Comparison of ENCODE assay signal across 13 cellular contexts in genomic region chr11:63909621-63910506, GRCh38. TPM values are rescaled to one million over a fixed set of nuclear protein-coding genes. Genes with fewer than 3 reads are reported as not detected.
DNase-seq lines count a peak whose midpoint lies in the region; ATAC-seq, FAIRE-seq and TF ChIP-seq lines count a peak whose summit lies in the region.
"Had no signal": no experiment of that assay in that cellular context is flagged by ENCODE, and none has a peak within 500 bp of the region (broad histone marks: within the 10 kb centered on the region; RNA-seq: fewer than 3 reads in every experiment).

No MANE protein-coding gene starts in this region.

- no peak for FAIRE-seq in D721Med (lab: Jason Lieb, UNC)

- H3K4me3 ChIP-seq in ectodermal cell (ENCODE audit: insufficient read depth, low read depth, low read length) (no peak overlapping the region), neutrophil (ENCODE audit: low read depth in 1 of 2, low read length in 1 of 2) (no peak overlapping the region)

- no peak for ATAC-seq in HG02981 (IDR thresholded peaks at IDR 0.05; ENCODE audit: unreplicated experiment)

- TF ChIP-seq CTCF in neutrophil (IDR thresholded peaks at IDR 0.05): no peak
- no peak for TF ChIP-seq CTCF in D721Med (IDR thresholded peaks at IDR 0.05; ENCODE audit: insufficient read depth, missing control alignments)

- DNase-seq in ELF-1 (ENCODE audit: low read depth, low spot score) (peak; percentile 72), NCI-H69 (lab: John Stamatoyannopoulos, UW) (peak; percentile 56), NCI-H2029 (lab: John Stamatoyannopoulos, UW) (no peak), T-helper 1 cell (no peak), D721Med (ENCODE audit: insufficient read length, low spot score) (no peak)
- DNase-seq: activated CD4-positive, alpha-beta T cell treated with anti-CD3 and anti-CD28 coated beads, Interleukin-2, amount 10 ng/mL, durations not matched to agents 7 days and 5 days; activated naive CD4-positive, alpha-beta T cell treated with anti-CD3 and anti-CD28 coated beads for 36 hours; GF-D8; kidney glomerular epithelial cell; MV-4-11 had no signal

- peak overlapping the region; percentile 77 for H3K27ac ChIP-seq in ectodermal cell (ENCODE audit: insufficient read depth, low read depth, low read length, poor library complexity, severe bottlenecking)
- H3K27ac ChIP-seq in neutrophil: peak overlapping the region; percentile 27

- H3K36me3 ChIP-seq in ectodermal cell (ENCODE audit: control insufficient read depth, insufficient read depth, low read length) (peaks cover 23% of the 10 kb centered on the region), neutrophil (peaks cover 66% of the 10 kb centered on the region)

- H3K4me1 ChIP-seq in ectodermal cell (ENCODE audit: control insufficient read depth, insufficient read depth, low read length) (peaks cover 62% of the 10 kb centered on the region), neutrophil (ENCODE audit: control insufficient read depth in 1 of 2, insufficient read depth in 1 of 2, low read depth in 1 of 2, low read length in 1 of 2) (peaks cover 0 to 4% of the 10 kb centered on the region in 2 experiments)

- 25 to 28% methylated on average over 23 of the region's 23 CpGs for WGBS in ectodermal cell, 2 experiments

- no peaks in the 10 kb centered on the region for H3K27me3 ChIP-seq in ectodermal cell (ENCODE audit: control insufficient read depth, insufficient read depth, low read length, poor library complexity, severe bottlenecking)
- peaks cover 12% of the 10 kb centered on the region for H3K27me3 ChIP-seq in neutrophil

- no peaks in the 10 kb centered on the region for H3K9me3 ChIP-seq in ectodermal cell (ENCODE audit: control insufficient read depth, low read length)
- H3K9me3 ChIP-seq in neutrophil: no peaks in the 10 kb centered on the region

RNA-seq across cellular contexts. Expression of gene RCOR2, which starts 7.1 kb away (rescaled TPM):
- 109 TPM for polyA plus RNA-seq in ectodermal cell (2013, experiment 1 of 4)
- 133 TPM for polyA plus RNA-seq in ectodermal cell (2013, experiment 2 of 4)
- polyA plus RNA-seq in ectodermal cell (2013, experiment 3 of 4): 98.7 TPM
- 113 TPM for polyA plus RNA-seq in ectodermal cell (2013, experiment 4 of 4)

RNA-seq across cellular contexts. Expression of gene NAA40, which starts 28.9 kb away (rescaled TPM):
- polyA plus RNA-seq in ectodermal cell (2013, experiment 1 of 4): 46.4 TPM
- 46.5 TPM for polyA plus RNA-seq in ectodermal cell (2013, experiment 2 of 4)
- 33.9 TPM for polyA plus RNA-seq in ectodermal cell (2013, experiment 3 of 4)
- 39.2 TPM for polyA plus RNA-seq in ectodermal cell (2013, experiment 4 of 4)

Comparison
In these comparisons a context has a peak if more than half of its experiments do, and no peak if none do; other contexts are left out.
1. DNase-seq: peak in ELF-1 (single experiment) and NCI-H69 (single experiment); none in NCI-H2029 (single experiment), T-helper 1 cell (0 of 5) and D721Med (single experiment).